ENCODE assay signal across 18 cellular contexts in the genomic region with DNA sequence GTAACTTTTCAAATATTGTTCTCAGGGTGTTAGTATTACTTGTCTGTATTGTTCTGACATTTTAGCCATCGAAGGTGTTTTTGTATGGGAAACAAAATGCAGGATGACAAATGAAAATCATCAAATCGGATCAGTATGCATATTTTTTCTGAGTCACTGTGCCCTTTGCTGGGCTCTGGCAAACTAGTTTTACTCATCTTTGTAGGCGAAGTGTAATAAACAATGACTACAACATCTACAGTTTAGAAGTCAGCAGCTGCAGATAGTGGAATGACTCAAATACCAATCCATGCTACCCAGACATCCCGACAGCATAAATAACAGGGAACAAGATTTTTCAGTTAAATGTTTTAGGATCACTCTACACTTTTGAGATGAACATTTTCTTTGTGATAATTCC.
A peak's percentile ranks its signal among the peaks of the same experiment; 100 is the strongest.
DNase-seq lines count a peak whose midpoint lies in the region; ATAC-seq, FAIRE-seq and TF ChIP-seq lines count a peak whose summit lies in the region.
"Had no signal": no experiment of that assay in that cellular context is flagged by ENCODE, and none has a peak within 500 bp of the region (broad histone marks: within the 10 kb centered on the region; RNA-seq: fewer than 3 reads in every experiment).

No MANE protein-coding gene starts in this region.

- TF ChIP-seq CTCF in HFFc6 (IDR thresholded peaks at IDR 0.05) (no peak), upper lobe of left lung (IDR thresholded peaks at IDR 0.05) (no peak)

- DNase-seq in HFFc6 (peak; percentile 88), amniotic epithelial cell (ENCODE audit: low read depth) (peak; percentile 89), inferior parietal cortex (ENCODE audit: extremely low spot score) (peak; percentile 40), KBM-7 (no peak), upper lobe of left lung (no peak), GM12892 (ENCODE audit: insufficient read length) (no peak)
- DNase-seq in effector CD4-positive, alpha-beta T cell, result no peak
- DNase-seq: activated CD4-positive, alpha-beta T cell treated with anti-CD3 and anti-CD28 coated beads for 48 hours; activated T-cell treated with anti-CD3 and anti-CD28 coated beads, Interleukin-2, amount 50 U/mL, for 4 hours; DMS 273 treated with DMSO at 0.1 percent for 48 hours; heart right ventricle; NCI-H2171 treated with DMSO at 0.1 percent for 48 hours; OCI-M1; small intestine; T-helper 17 cell had no signal

- H2AFZ ChIP-seq in ACC112 (ENCODE audit: low read length, unreplicated experiment), result peak overlapping the region; percentile 7

- in situ Hi-C loops in KBM-7 (cut with MboI; ENCODE audit: low pct_unique_long_range_greater_than_20kb, low sequenced_read_pairs), result no loop called here

- H3K9me3 Mint-ChIP-seq in HFFc6, result no peaks in the 10 kb centered on the region

- no peak for TF ChIP-seq EP300 in upper lobe of left lung (IDR thresholded peaks at IDR 0.05)

- peak overlapping the region; percentile 26 for H3K4me3 Mint-ChIP-seq in HFFc6
- H3K4me3 Mint-ChIP-seq: activated T-cell treated with anti-CD3 and anti-CD28 coated beads, Interleukin-2, amount 50 U/mL, for 4 hours; T-helper 17 cell had no signal

- H3K27me3 Mint-ChIP-seq in HFFc6 (ENCODE audit: insufficient read depth), result no peaks in the 10 kb centered on the region
- H3K27me3 Mint-ChIP-seq: T-helper 17 cell had no signal

- H3K4me3 ChIP-seq in ACC112 (ENCODE audit: low read depth, low read length) (peak overlapping the region; percentile 50), upper lobe of left lung (no peak overlapping the region)
- H3K4me3 ChIP-seq: heart right ventricle had no signal

- peaks cover 62% of the 10 kb centered on the region for H3K4me1 Mint-ChIP-seq in HFFc6 (ENCODE audit: low read depth)
- H3K4me1 Mint-ChIP-seq: T-helper 17 cell had no signal

- H3K9me3 ChIP-seq in upper lobe of left lung, result no peaks in the 10 kb centered on the region
- H3K9me3 ChIP-seq: heart right ventricle had no signal

- WGBS in upper lobe of left lung, 2 donors, result 73 to 76% methylated on average over 4 of the region's 4 CpGs

- peaks cover 70% of the 10 kb centered on the region for H3K4me1 ChIP-seq in ACC112 (ENCODE audit: control insufficient read depth, insufficient read depth, low read length, unreplicated experiment)
- H3K4me1 ChIP-seq in upper lobe of left lung, result no peaks in the 10 kb centered on the region
- H3K4me1 ChIP-seq: heart right ventricle had no signal

- peak overlapping the region; percentile 98 for H3K27ac ChIP-seq in ACC112 (ENCODE audit: low read depth, low read length)
- H3K27ac ChIP-seq in upper lobe of left lung, result no peak overlapping the region
- H3K27ac ChIP-seq: heart right ventricle had no signal

- no peaks in the 10 kb centered on the region for H3K27me3 ChIP-seq in ACC112 (ENCODE audit: insufficient read depth, low read length)
- H3K27me3 ChIP-seq in upper lobe of left lung, result no peaks in the 10 kb centered on the region
- H3K27me3 ChIP-seq: heart right ventricle had no signal

- no peaks in the 10 kb centered on the region for H3K36me3 Mint-ChIP-seq in HFFc6 (ENCODE audit: low read depth)

- peak overlapping the region; percentile 37; the same call in 1 of the 2 replicates for H3K27ac Mint-ChIP-seq in HFFc6
- H3K27ac Mint-ChIP-seq: T-helper 17 cell had no signal

- no peak for ATAC-seq in upper lobe of left lung (ENCODE audit: low FRiP score in 2 of 2)
- ATAC-seq: activated T-cell treated with anti-CD3 and anti-CD28 coated beads, Interleukin-2, amount 50 U/mL, for 4 hours; heart right ventricle; T-helper 17 cell had no signal

- H3K36me3 ChIP-seq in ACC112 (ENCODE audit: insufficient read depth, low read length), result no peaks in the 10 kb centered on the region
- H3K36me3 ChIP-seq in upper lobe of left lung, result no peaks in the 10 kb centered on the region
- H3K36me3 ChIP-seq: heart right ventricle had no signal

- H3K79me2 ChIP-seq in ACC112 (ENCODE audit: control insufficient read depth, insufficient read depth, low read length, unreplicated experiment), result no peaks in the 10 kb centered on the region

- no peak for FAIRE-seq in GM12892 (lab: Jason Lieb, UNC)
- FAIRE-seq: A204.1, GM12891, small intestine had no signal

- TF ChIP-seq POLR2A in upper lobe of left lung (IDR thresholded peaks at IDR 0.05) (no peak), GM12892 (IDR thresholded peaks at IDR 0.05; ENCODE audit: low read depth, low read length) (no peak)

Comparison
In these comparisons a context has a peak if more than half of its experiments do, and no peak if none do; other contexts are left out.
1. DNase-seq: peak in HFFc6 (single experiment), amniotic epithelial cell (single experiment) and inferior parietal cortex (single experiment); none in KBM-7 (single experiment), effector CD4-positive, alpha-beta T cell (single experiment), upper lobe of left lung (0 of 2) and GM12892 (single experiment).